In genomic region chr19:11535792-11536595, GRCh38 we compare ENCODE assay signal across 1 cellular context.
TF ChIP-seq lines count a peak whose summit lies in the region.

No MANE protein-coding gene starts in this region.

TF ChIP-seq in HepG2, 621 proteins besides CTCF, POLR2A, EP300 and RAD21 (continued from another document and continues in another):
- TF ChIP-seq ATF6 (CRISPR knock-in tag; conservative IDR thresholded peaks at IDR 0.05) (no peak), SRSF4 (IDR thresholded peaks at IDR 0.05; ENCODE audit: low read depth, low read length, poor library complexity, severe bottlenecking) (no peak), MBD4 (IDR thresholded peaks at IDR 0.05; ENCODE audit: borderline replicate concordance, low read length) (no peak), NFE2 (CRISPR knock-in tag; IDR thresholded peaks at IDR 0.05) (no peak), HBP1 (CRISPR knock-in tag; IDR thresholded peaks at IDR 0.05; ENCODE audit: low read depth) (no peak), ZNF720 (CRISPR knock-in tag; IDR thresholded peaks at IDR 0.05) (no peak), ZFP1 (CRISPR knock-in tag; IDR thresholded peaks at IDR 0.05) (no peak), ZNF780A (CRISPR knock-in tag; IDR thresholded peaks at IDR 0.05) (no peak), ZNF143 (CRISPR knock-in tag; IDR thresholded peaks at IDR 0.05) (no peak), SALL1 (CRISPR knock-in tag; IDR thresholded peaks at IDR 0.05) (peak; percentile 41), ZNF124 (CRISPR knock-in tag; IDR thresholded peaks at IDR 0.05) (0 out of 2 replicates have a peak, but pooled peaks have one; percentile 43), GPBP1L1 (CRISPR knock-in tag; IDR thresholded peaks at IDR 0.05) (no peak), ZMAT3 (CRISPR knock-in tag; conservative IDR thresholded peaks at IDR 0.05) (no peak), PAF1 (CRISPR knock-in tag; IDR thresholded peaks at IDR 0.05) (no peak), AGO1 (IDR thresholded peaks at IDR 0.05; ENCODE audit: low read depth, low read length, poor library complexity, severe bottlenecking) (no peak), NFE2L2 (IDR thresholded peaks at IDR 0.05; ENCODE audit: low read length) (no peak), SMAD1 (CRISPR knock-in tag; IDR thresholded peaks at IDR 0.05; ENCODE audit: borderline replicate concordance, low read depth) (no peak), TAF15 (IDR thresholded peaks at IDR 0.05; ENCODE audit: low read depth, low read length, poor library complexity, severe bottlenecking) (peak; percentile 54), MXD4 (CRISPR knock-in tag; IDR thresholded peaks at IDR 0.05) (peak; percentile 44; the same call in 1 of the 2 replicates), ZEB1 (IDR thresholded peaks at IDR 0.05; ENCODE audit: insufficient replicate concordance, low read depth) (no peak), ETV5 (CRISPR knock-in tag; IDR thresholded peaks at IDR 0.05; ENCODE audit: borderline replicate concordance) (no peak), TERF1 (CRISPR knock-in tag; IDR thresholded peaks at IDR 0.05) (no peak), ZBTB8A (CRISPR knock-in tag; IDR thresholded peaks at IDR 0.05; ENCODE audit: borderline replicate concordance, low read depth) (no peak), MEIS2 (CRISPR knock-in tag; IDR thresholded peaks at IDR 0.05) (peak; percentile 51; the same call in 1 of the 2 replicates), TMF1 (CRISPR knock-in tag; IDR thresholded peaks at IDR 0.05; ENCODE audit: low read depth) (no peak), CENPX (CRISPR knock-in tag; IDR thresholded peaks at IDR 0.05) (no peak), ISX (CRISPR knock-in tag; conservative IDR thresholded peaks at IDR 0.05) (no peak), TEAD3 (CRISPR knock-in tag; optimal IDR thresholded peaks at IDR 0.05; ENCODE audit: borderline replicate concordance) (peak; percentile 64), ZNF773 (CRISPR knock-in tag; IDR thresholded peaks at IDR 0.05; ENCODE audit: borderline replicate concordance) (no peak), STAG1 (CRISPR knock-in tag; IDR thresholded peaks at IDR 0.05) (0 out of 2 replicates have a peak, but pooled peaks have one; percentile 8), ZNF7 (CRISPR knock-in tag; IDR thresholded peaks at IDR 0.05) (no peak), ZFP36L2 (CRISPR knock-in tag; IDR thresholded peaks at IDR 0.05) (no peak), REPIN1 (CRISPR knock-in tag; IDR thresholded peaks at IDR 0.05; ENCODE audit: borderline replicate concordance, low read depth) (no peak)
- TF ChIP-seq, protein P1, sequence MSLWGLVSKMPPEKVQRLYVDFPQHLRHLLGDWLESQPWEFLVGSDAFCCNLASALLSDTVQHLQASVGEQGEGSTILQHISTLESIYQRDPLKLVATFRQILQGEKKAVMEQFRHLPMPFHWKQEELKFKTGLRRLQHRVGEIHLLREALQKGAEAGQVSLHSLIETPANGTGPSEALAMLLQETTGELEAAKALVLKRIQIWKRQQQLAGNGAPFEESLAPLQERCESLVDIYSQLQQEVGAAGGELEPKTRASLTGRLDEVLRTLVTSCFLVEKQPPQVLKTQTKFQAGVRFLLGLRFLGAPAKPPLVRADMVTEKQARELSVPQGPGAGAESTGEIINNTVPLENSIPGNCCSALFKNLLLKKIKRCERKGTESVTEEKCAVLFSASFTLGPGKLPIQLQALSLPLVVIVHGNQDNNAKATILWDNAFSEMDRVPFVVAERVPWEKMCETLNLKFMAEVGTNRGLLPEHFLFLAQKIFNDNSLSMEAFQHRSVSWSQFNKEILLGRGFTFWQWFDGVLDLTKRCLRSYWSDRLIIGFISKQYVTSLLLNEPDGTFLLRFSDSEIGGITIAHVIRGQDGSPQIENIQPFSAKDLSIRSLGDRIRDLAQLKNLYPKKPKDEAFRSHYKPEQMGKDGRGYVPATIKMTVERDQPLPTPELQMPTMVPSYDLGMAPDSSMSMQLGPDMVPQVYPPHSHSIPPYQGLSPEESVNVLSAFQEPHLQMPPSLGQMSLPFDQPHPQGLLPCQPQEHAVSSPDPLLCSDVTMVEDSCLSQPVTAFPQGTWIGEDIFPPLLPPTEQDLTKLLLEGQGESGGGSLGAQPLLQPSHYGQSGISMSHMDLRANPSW (CRISPR knock-in tag; IDR thresholded peaks at IDR 0.05; ENCODE audit: borderline replicate concordance), result no peak
- TF ChIP-seq, protein P2, sequence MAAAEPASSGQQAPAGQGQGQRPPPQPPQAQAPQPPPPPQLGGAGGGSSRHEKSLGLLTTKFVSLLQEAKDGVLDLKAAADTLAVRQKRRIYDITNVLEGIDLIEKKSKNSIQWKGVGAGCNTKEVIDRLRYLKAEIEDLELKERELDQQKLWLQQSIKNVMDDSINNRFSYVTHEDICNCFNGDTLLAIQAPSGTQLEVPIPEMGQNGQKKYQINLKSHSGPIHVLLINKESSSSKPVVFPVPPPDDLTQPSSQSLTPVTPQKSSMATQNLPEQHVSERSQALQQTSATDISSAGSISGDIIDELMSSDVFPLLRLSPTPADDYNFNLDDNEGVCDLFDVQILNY (CRISPR knock-in tag; conservative IDR thresholded peaks at IDR 0.05), result no peak
- TF ChIP-seq, protein P3, sequence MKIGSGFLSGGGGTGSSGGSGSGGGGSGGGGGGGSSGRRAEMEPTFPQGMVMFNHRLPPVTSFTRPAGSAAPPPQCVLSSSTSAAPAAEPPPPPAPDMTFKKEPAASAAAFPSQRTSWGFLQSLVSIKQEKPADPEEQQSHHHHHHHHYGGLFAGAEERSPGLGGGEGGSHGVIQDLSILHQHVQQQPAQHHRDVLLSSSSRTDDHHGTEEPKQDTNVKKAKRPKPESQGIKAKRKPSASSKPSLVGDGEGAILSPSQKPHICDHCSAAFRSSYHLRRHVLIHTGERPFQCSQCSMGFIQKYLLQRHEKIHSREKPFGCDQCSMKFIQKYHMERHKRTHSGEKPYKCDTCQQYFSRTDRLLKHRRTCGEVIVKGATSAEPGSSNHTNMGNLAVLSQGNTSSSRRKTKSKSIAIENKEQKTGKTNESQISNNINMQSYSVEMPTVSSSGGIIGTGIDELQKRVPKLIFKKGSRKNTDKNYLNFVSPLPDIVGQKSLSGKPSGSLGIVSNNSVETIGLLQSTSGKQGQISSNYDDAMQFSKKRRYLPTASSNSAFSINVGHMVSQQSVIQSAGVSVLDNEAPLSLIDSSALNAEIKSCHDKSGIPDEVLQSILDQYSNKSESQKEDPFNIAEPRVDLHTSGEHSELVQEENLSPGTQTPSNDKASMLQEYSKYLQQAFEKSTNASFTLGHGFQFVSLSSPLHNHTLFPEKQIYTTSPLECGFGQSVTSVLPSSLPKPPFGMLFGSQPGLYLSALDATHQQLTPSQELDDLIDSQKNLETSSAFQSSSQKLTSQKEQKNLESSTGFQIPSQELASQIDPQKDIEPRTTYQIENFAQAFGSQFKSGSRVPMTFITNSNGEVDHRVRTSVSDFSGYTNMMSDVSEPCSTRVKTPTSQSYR (CRISPR knock-in tag; IDR thresholded peaks at IDR 0.05; ENCODE audit: borderline replicate concordance), result peak; percentile 45; the same call in 1 of the 2 replicates
- TF ChIP-seq, protein P4, sequence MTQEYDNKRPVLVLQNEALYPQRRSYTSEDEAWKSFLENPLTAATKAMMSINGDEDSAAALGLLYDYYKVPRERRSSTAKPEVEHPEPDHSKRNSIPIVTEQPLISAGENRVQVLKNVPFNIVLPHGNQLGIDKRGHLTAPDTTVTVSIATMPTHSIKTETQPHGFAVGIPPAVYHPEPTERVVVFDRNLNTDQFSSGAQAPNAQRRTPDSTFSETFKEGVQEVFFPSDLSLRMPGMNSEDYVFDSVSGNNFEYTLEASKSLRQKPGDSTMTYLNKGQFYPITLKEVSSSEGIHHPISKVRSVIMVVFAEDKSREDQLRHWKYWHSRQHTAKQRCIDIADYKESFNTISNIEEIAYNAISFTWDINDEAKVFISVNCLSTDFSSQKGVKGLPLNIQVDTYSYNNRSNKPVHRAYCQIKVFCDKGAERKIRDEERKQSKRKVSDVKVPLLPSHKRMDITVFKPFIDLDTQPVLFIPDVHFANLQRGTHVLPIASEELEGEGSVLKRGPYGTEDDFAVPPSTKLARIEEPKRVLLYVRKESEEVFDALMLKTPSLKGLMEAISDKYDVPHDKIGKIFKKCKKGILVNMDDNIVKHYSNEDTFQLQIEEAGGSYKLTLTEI (CRISPR knock-in tag; conservative IDR thresholded peaks at IDR 0.05), result no peak
- TF ChIP-seq, protein P5, sequence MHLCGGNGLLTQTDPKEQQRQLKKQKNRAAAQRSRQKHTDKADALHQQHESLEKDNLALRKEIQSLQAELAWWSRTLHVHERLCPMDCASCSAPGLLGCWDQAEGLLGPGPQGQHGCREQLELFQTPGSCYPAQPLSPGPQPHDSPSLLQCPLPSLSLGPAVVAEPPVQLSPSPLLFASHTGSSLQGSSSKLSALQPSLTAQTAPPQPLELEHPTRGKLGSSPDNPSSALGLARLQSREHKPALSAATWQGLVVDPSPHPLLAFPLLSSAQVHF (CRISPR knock-in tag; IDR thresholded peaks at IDR 0.05), result no peak
- TF ChIP-seq, protein P6, sequence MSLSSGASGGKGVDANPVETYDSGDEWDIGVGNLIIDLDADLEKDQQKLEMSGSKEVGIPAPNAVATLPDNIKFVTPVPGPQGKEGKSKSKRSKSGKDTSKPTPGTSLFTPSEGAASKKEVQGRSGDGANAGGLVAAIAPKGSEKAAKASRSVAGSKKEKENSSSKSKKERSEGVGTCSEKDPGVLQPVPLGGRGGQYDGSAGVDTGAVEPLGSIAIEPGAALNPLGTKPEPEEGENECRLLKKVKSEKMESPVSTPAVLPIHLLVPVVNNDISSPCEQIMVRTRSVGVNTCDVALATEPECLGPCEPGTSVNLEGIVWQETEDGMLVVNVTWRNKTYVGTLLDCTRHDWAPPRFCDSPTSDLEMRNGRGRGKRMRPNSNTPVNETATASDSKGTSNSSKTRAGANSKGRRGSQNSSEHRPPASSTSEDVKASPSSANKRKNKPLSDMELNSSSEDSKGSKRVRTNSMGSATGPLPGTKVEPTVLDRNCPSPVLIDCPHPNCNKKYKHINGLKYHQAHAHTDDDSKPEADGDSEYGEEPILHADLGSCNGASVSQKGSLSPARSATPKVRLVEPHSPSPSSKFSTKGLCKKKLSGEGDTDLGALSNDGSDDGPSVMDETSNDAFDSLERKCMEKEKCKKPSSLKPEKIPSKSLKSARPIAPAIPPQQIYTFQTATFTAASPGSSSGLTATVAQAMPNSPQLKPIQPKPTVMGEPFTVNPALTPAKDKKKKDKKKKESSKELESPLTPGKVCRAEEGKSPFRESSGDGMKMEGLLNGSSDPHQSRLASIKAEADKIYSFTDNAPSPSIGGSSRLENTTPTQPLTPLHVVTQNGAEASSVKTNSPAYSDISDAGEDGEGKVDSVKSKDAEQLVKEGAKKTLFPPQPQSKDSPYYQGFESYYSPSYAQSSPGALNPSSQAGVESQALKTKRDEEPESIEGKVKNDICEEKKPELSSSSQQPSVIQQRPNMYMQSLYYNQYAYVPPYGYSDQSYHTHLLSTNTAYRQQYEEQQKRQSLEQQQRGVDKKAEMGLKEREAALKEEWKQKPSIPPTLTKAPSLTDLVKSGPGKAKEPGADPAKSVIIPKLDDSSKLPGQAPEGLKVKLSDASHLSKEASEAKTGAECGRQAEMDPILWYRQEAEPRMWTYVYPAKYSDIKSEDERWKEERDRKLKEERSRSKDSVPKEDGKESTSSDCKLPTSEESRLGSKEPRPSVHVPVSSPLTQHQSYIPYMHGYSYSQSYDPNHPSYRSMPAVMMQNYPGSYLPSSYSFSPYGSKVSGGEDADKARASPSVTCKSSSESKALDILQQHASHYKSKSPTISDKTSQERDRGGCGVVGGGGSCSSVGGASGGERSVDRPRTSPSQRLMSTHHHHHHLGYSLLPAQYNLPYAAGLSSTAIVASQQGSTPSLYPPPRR (CRISPR knock-in tag; IDR thresholded peaks at IDR 0.05; ENCODE audit: borderline replicate concordance), result no peak
- TF ChIP-seq, protein P7, sequence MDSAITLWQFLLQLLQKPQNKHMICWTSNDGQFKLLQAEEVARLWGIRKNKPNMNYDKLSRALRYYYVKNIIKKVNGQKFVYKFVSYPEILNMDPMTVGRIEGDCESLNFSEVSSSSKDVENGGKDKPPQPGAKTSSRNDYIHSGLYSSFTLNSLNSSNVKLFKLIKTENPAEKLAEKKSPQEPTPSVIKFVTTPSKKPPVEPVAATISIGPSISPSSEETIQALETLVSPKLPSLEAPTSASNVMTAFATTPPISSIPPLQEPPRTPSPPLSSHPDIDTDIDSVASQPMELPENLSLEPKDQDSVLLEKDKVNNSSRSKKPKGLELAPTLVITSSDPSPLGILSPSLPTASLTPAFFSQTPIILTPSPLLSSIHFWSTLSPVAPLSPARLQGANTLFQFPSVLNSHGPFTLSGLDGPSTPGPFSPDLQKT (CRISPR knock-in tag; IDR thresholded peaks at IDR 0.05; ENCODE audit: borderline replicate concordance), result no peak
